9 cellular contexts compared by ENCODE assay signal in the genomic region with DNA sequence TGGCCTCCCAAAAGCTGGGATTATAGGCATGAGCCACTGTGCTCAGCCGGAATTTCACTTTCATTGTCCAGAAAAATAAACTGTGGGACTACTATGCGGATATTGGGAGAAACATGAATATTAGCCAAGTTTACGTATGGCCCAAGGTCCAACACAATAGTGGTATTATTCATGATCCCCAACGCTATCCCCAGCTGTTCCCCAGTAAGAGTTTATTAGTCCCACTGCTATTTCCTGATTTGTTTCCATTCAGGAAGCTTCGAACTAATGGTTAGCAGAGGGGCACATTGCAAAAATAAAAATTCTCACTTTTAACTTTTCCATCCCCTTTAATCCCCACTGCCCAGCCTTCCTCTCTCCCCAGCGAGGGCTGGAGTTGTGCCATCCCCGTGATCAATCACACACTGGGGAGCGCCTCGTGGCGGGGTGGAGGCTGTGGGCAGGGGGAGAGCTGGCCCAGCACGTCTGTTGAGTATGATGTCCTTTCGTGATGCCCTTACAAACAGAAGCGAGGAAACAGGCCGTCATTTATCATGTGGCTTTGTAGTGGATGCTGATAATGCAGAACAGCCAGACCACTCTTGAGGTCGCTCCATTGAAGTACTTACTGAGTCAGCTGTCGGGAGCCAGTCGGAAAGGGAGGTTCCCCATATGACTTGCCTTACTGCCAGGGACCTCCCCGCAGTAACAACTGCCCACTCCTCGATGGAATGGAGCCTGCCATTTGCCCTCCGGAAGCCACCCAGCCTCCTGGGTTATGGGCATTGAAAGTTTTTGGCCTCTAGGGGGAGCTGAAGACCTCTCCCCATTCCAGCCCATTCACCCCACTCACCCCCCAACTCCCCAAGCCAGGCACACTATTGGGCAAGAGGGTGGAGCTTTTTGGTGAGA.
A peak's percentile ranks its signal among the peaks of the same experiment; 100 is the strongest.
DNase-seq lines count a peak whose midpoint lies in the region; ATAC-seq and TF ChIP-seq lines count a peak whose summit lies in the region.
"Had no signal": no experiment of that assay in that cellular context is flagged by ENCODE, and none has a peak within 500 bp of the region (broad histone marks: within the 10 kb centered on the region; RNA-seq: fewer than 3 reads in every experiment).

No MANE protein-coding gene starts in this region.

- H3K4me2 ChIP-seq in OCI-LY1 (ENCODE audit: low read length), result no peak overlapping the region

- H3K27me3 ChIP-seq in OCI-LY1 (ENCODE audit: insufficient read depth, low read length) (no peaks in the 10 kb centered on the region), esophagus squamous epithelium (no peaks in the 10 kb centered on the region), vagina (no peaks in the 10 kb centered on the region)

- no peaks in the 10 kb centered on the region for H3K4me1 ChIP-seq in OCI-LY1 (ENCODE audit: insufficient read depth, low read length, severe bottlenecking)
- H3K4me1 ChIP-seq in esophagus squamous epithelium, result no peaks in the 10 kb centered on the region
- H3K4me1 ChIP-seq in vagina, result no peaks in the 10 kb centered on the region

- H3K36me3 ChIP-seq in OCI-LY1 (ENCODE audit: insufficient read depth, low read length) (no peaks in the 10 kb centered on the region), esophagus squamous epithelium (no peaks in the 10 kb centered on the region), vagina (no peaks in the 10 kb centered on the region)

- no peaks in the 10 kb centered on the region for H4K20me1 ChIP-seq in OCI-LY1 (ENCODE audit: insufficient read depth, low read length)

- no peak overlapping the region for H3K27ac ChIP-seq in OCI-LY1 (ENCODE audit: low read depth, low read length, poor library complexity, severe bottlenecking)
- no peak overlapping the region for H3K27ac ChIP-seq in esophagus squamous epithelium
- no peak overlapping the region for H3K27ac ChIP-seq in vagina

- H3K79me2 ChIP-seq in OCI-LY1 (ENCODE audit: insufficient read depth, low read length), result no peaks in the 10 kb centered on the region

- TF ChIP-seq POLR2A in esophagus squamous epithelium (IDR thresholded peaks at IDR 0.05), result no peak
- TF ChIP-seq POLR2A in vagina (IDR thresholded peaks at IDR 0.05), result no peak

- intact Hi-C loops in esophagus squamous epithelium (cut with DNase I) (no loop called here), vagina (cut with DNase I) (loop anchor here (10.0 kb wide), 1 partner anchor 316 kb away; no protein-coding TSS in a partner anchor)

- H3F3A ChIP-seq in OCI-LY1 (ENCODE audit: insufficient read depth, low read length), result no peaks in the 10 kb centered on the region

- WGBS in esophagus squamous epithelium, 2 donors, result 68 to 78% methylated on average over 17 to 20 of the region's 20 CpGs

- H2AFZ ChIP-seq in OCI-LY1 (ENCODE audit: low read length), result no peak overlapping the region

- no peaks in the 10 kb centered on the region for H3K9me3 ChIP-seq in OCI-LY1 (ENCODE audit: low read length)
- no peaks in the 10 kb centered on the region for H3K9me3 ChIP-seq in esophagus squamous epithelium
- no peaks in the 10 kb centered on the region for H3K9me3 ChIP-seq in vagina

- H3K9ac ChIP-seq in OCI-LY1 (ENCODE audit: low read length), result no peak overlapping the region

- no peaks in the 10 kb centered on the region for H3K9me2 ChIP-seq in OCI-LY1 (ENCODE audit: low read depth, low read length)

- TF ChIP-seq CTCF in OCI-LY1 (IDR thresholded peaks at IDR 0.05; ENCODE audit: low read length) (peak; percentile 49), esophagus squamous epithelium (IDR thresholded peaks at IDR 0.05) (peak in 4 of 6 experiments; percentile 8 to 41 (median 17)), retinal pigment epithelial cell (conservative IDR thresholded peaks at IDR 0.05; ENCODE audit: low read depth, low read length) (peak; percentile 48), vagina (IDR thresholded peaks at IDR 0.05) (no peak)

- DNase-seq in NCI-H82 (lab: John Stamatoyannopoulos, UW) (peak; percentile 19), NCI-H82 treated with DMSO at 0.1 percent for 48 hours (lab: John Stamatoyannopoulos, UW; ENCODE audit: unreplicated experiment) (no peak), esophagus squamous epithelium (lab: John Stamatoyannopoulos, UW) (no peak), retinal pigment epithelial cell (ENCODE audit: low read depth) (no peak), RKO (ENCODE audit: low spot score) (no peak), vagina (ENCODE audit: extremely low spot score in 2 of 2) (no peak)
- DNase-seq: NCI-H2081 had no signal

- no peak overlapping the region for H3K4me3 ChIP-seq in OCI-LY1 (ENCODE audit: low read depth, low read length, poor library complexity, severe bottlenecking)
- no peak overlapping the region for H3K4me3 ChIP-seq in esophagus squamous epithelium
- no peak overlapping the region for H3K4me3 ChIP-seq in retinal pigment epithelial cell (ENCODE audit: low read length)
- H3K4me3 ChIP-seq in vagina, result no peak overlapping the region

- ATAC-seq in HG03571 (IDR thresholded peaks at IDR 0.05; ENCODE audit: unreplicated experiment), result no peak

Comparison
In these comparisons a context has a peak if more than half of its experiments do, and no peak if none do; other contexts are left out.
1. CTCF ChIP-seq: peak in OCI-LY1 (single experiment), esophagus squamous epithelium (4 of 6) and retinal pigment epithelial cell (single experiment); none in vagina (0 of 3).